In the genomic region with DNA sequence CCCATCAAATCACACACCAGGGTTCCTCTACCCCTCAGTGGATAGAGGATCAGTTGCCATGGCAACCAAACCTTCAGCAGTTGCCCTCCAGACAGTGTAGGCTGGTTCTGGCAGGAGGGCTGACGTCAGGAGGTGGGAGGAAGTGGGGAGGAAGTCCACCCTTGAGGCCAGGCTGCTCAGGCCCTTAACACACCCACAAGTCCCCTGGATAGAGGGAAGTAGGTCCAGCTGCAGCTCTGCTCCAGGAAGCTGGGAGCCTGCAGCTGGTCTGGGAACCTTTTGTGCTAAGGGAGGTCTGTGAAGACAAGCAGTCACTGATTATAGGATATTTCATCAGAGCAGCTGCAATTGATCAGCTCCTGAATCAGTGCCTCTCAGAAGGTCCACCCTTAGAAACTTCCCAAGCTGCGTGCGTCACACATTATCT, we compare ENCODE assay signal across 11 cellular contexts.
DNase-seq lines count a peak whose midpoint lies in the region; ATAC-seq, FAIRE-seq and TF ChIP-seq lines count a peak whose summit lies in the region.
"Had no signal": no experiment of that assay in that cellular context is flagged by ENCODE, and none has a peak within 500 bp of the region (broad histone marks: within the 10 kb centered on the region; RNA-seq: fewer than 3 reads in every experiment).

No MANE protein-coding gene starts in this region.

- intact Hi-C loops in endothelial cell of umbilical vein (cut with micrococcal nuclease): loop anchor here (1.0 to 10.0 kb wide), 11 partner anchors 35 to 693 kb away; a partner anchor contains a TSS

- H3K27ac Mint-ChIP-seq in naive thymus-derived CD8-positive, alpha-beta T cell: no peak overlapping the region
- no peak overlapping the region for H3K27ac Mint-ChIP-seq in activated T-cell treated with anti-CD3 and anti-CD28 coated beads, Interleukin-2, amount 50 U/mL, for 72 hours
- H3K27ac Mint-ChIP-seq: activated naive CD8-positive, alpha-beta T cell treated with anti-CD3 and anti-CD28 coated beads, Interleukin-2, amount 10 ng/mL, durations not matched to agents 7 days and 5 days; IgD-negative memory B cell had no signal

- no peaks in the 10 kb centered on the region for H3K36me3 Mint-ChIP-seq in naive thymus-derived CD8-positive, alpha-beta T cell
- H3K36me3 Mint-ChIP-seq in activated T-cell treated with anti-CD3 and anti-CD28 coated beads, Interleukin-2, amount 50 U/mL, for 72 hours (ENCODE audit: insufficient read depth in 2 of 2): no peaks in the 10 kb centered on the region
- H3K36me3 Mint-ChIP-seq: activated naive CD8-positive, alpha-beta T cell treated with anti-CD3 and anti-CD28 coated beads, Interleukin-2, amount 10 ng/mL, durations not matched to agents 7 days and 5 days; IgD-negative memory B cell had no signal

- no peaks in the 10 kb centered on the region for H3K9me3 ChIP-seq in BE2C
- H3K9me3 ChIP-seq in endothelial cell of umbilical vein (replicated peaks; ENCODE audit: control insufficient read depth, insufficient read depth, low read length): no peaks in the 10 kb centered on the region
- no peaks in the 10 kb centered on the region for H3K9me3 ChIP-seq in muscle layer of duodenum (ENCODE audit: control insufficient read depth in 1 of 2, low read length in 2 of 2)

- no peak for ATAC-seq in left lobe of liver
- no peak for ATAC-seq in naive thymus-derived CD8-positive, alpha-beta T cell
- ATAC-seq in activated T-cell treated with anti-CD3 and anti-CD28 coated beads, Interleukin-2, amount 50 U/mL, for 72 hours (replicated peaks in 1 of 2): no peak

- FAIRE-seq in endothelial cell of umbilical vein (lab: Jason Lieb, UNC): no peak

- CTCF ChIA-PET in endothelial cell of umbilical vein (lab: Charles Lee): interaction anchor here (0.9 to 9.3 kb wide), 39 partner anchors 10 to 693 kb away, joined by 3 to 338 read pairs (median 7); a partner anchor contains a TSS

- no peak for TF ChIP-seq POLR2A in endothelial cell of umbilical vein (IDR thresholded peaks at IDR 0.05; ENCODE audit: low read depth, low read length)

- DNase-seq in BE2C (peak; percentile 59), HS-5 (ENCODE audit: low read depth) (peak; percentile 93), endothelial cell of umbilical vein (ENCODE audit: low read depth, low spot score) (peak; percentile 16), left lobe of liver (ENCODE audit: low spot score) (no peak), putamen (ENCODE audit: low spot score) (no peak)
- no peak for DNase-seq in naive thymus-derived CD8-positive, alpha-beta T cell
- DNase-seq in activated T-cell treated with anti-CD3 and anti-CD28 coated beads, Interleukin-2, amount 50 U/mL, for 72 hours: no peak
- DNase-seq: activated naive CD8-positive, alpha-beta T cell treated with anti-CD3 and anti-CD28 coated beads, Interleukin-2, amount 10 ng/mL, durations not matched to agents 7 days and 5 days had no signal

- H3K27ac ChIP-seq in endothelial cell of umbilical vein (ENCODE audit: insufficient read depth, low read depth, low read length) (no peak overlapping the region), muscle layer of duodenum (ENCODE audit: low read length) (peak overlapping the region; percentile 5)

- peaks cover 0 to 1% (median 0%) of the 10 kb centered on the region in 4 donors for H3K4me1 Mint-ChIP-seq in naive thymus-derived CD8-positive, alpha-beta T cell
- H3K4me1 Mint-ChIP-seq in activated T-cell treated with anti-CD3 and anti-CD28 coated beads, Interleukin-2, amount 50 U/mL, for 72 hours (ENCODE audit: low read depth): no peaks in the 10 kb centered on the region
- H3K4me1 Mint-ChIP-seq: IgD-negative memory B cell had no signal

- H3K27me3 Mint-ChIP-seq in naive thymus-derived CD8-positive, alpha-beta T cell: peaks cover 24 to 66% (median 38%) of the 10 kb centered on the region in 5 donors
- peaks cover 30% of the 10 kb centered on the region for H3K27me3 Mint-ChIP-seq in activated T-cell treated with anti-CD3 and anti-CD28 coated beads, Interleukin-2, amount 50 U/mL, for 72 hours (ENCODE audit: low read depth)

- TF ChIP-seq CTCF in BE2C (IDR thresholded peaks at IDR 0.05; ENCODE audit: low read depth, low read length) (no peak), endothelial cell of umbilical vein (IDR thresholded peaks at IDR 0.05; ENCODE audit: extremely low read depth in 1 of 2, insufficient read depth in 1 of 2, low read depth in 1 of 2, low read length in 2 of 2) (no peak)

- H4K20me1 ChIP-seq in endothelial cell of umbilical vein (replicated peaks; ENCODE audit: control insufficient read depth, extremely low read depth, insufficient read depth, low read length): no peaks in the 10 kb centered on the region

- H3K36me3 ChIP-seq in BE2C: no peaks in the 10 kb centered on the region
- H3K36me3 ChIP-seq in endothelial cell of umbilical vein (ENCODE audit: control insufficient read depth in 2 of 2, extremely low read depth in 1 of 2, insufficient read depth in 2 of 2, low read length in 2 of 2): no peaks in the 10 kb centered on the region
- no peaks in the 10 kb centered on the region for H3K36me3 ChIP-seq in muscle layer of duodenum (ENCODE audit: control insufficient read depth in 1 of 2, insufficient read depth in 2 of 2, low read length in 2 of 2)

- H3K4me3 Mint-ChIP-seq in naive thymus-derived CD8-positive, alpha-beta T cell: no peak overlapping the region
- H3K4me3 Mint-ChIP-seq in activated T-cell treated with anti-CD3 and anti-CD28 coated beads, Interleukin-2, amount 50 U/mL, for 72 hours: no peak overlapping the region
- H3K4me3 Mint-ChIP-seq: activated naive CD8-positive, alpha-beta T cell treated with anti-CD3 and anti-CD28 coated beads, Interleukin-2, amount 10 ng/mL, durations not matched to agents 7 days and 5 days; IgD-negative memory B cell had no signal

- no peak overlapping the region for H3K4me2 ChIP-seq in endothelial cell of umbilical vein (ENCODE audit: insufficient read depth, low read length)

- H3K9me1 ChIP-seq in endothelial cell of umbilical vein (replicated peaks; ENCODE audit: control insufficient read depth, extremely low read depth, insufficient read depth, low read length): no peaks in the 10 kb centered on the region

- H3K79me2 ChIP-seq in endothelial cell of umbilical vein (ENCODE audit: control insufficient read depth, insufficient read depth, low read length): no peaks in the 10 kb centered on the region

- H2AFZ ChIP-seq in endothelial cell of umbilical vein (ENCODE audit: low read depth, low read length): no peak overlapping the region

- no peak overlapping the region for H3K9ac ChIP-seq in endothelial cell of umbilical vein (replicated peaks; ENCODE audit: extremely low read depth, insufficient read depth, low read length)

- POLR2A ChIA-PET in endothelial cell of umbilical vein (lab: Charles Lee): interaction anchor here (1.3 kb wide), 1 partner anchor 98 kb away, joined by 5 read pairs; no protein-coding TSS in a partner anchor
- POLR2A ChIA-PET in naive thymus-derived CD8-positive, alpha-beta T cell (lab: Charles Lee): no interaction called here

- dilution Hi-C loops in endothelial cell of umbilical vein (cut with MboI; ENCODE audit: extremely low pct_ligation_motif_present, low sequenced_read_pairs): no loop called here

- H3K4me1 ChIP-seq in BE2C: peaks cover 17% of the 10 kb centered on the region
- H3K4me1 ChIP-seq in endothelial cell of umbilical vein (ENCODE audit: control insufficient read depth, extremely low read depth, insufficient read depth, low read length): peaks cover 5% of the 10 kb centered on the region
- peaks cover 0 to 6% of the 10 kb centered on the region in 2 donors for H3K4me1 ChIP-seq in muscle layer of duodenum (ENCODE audit: control insufficient read depth in 1 of 2, insufficient read depth in 2 of 2, low read length in 2 of 2)

- BruUV-seq in endothelial cell of umbilical vein (replicated peaks; lab: Mats Ljungman, UMichigan): no TSS peak

- H3K27me3 ChIP-seq in BE2C: no peaks in the 10 kb centered on the region
- H3K27me3 ChIP-seq in endothelial cell of umbilical vein (ENCODE audit: control insufficient read depth in 2 of 2, insufficient read depth in 2 of 2, low read length in 2 of 2): no peaks in the 10 kb centered on the region
- no peaks in the 10 kb centered on the region for H3K27me3 ChIP-seq in muscle layer of duodenum (ENCODE audit: low read depth, low read length)

- H3K9me3 Mint-ChIP-seq in naive thymus-derived CD8-positive, alpha-beta T cell: no peaks in the 10 kb centered on the region
- no peaks in the 10 kb centered on the region for H3K9me3 Mint-ChIP-seq in activated T-cell treated with anti-CD3 and anti-CD28 coated beads, Interleukin-2, amount 50 U/mL, for 72 hours
- H3K9me3 Mint-ChIP-seq: activated naive CD8-positive, alpha-beta T cell treated with anti-CD3 and anti-CD28 coated beads, Interleukin-2, amount 10 ng/mL, durations not matched to agents 7 days and 5 days; IgD-negative memory B cell had no signal

- H3K4me3 ChIP-seq in BE2C (ENCODE audit: low read depth, low read length) (no peak overlapping the region), endothelial cell of umbilical vein (replicated peaks in 1 of 3; ENCODE audit: insufficient read depth in 1 of 3, low read depth in 1 of 3, low read length in 3 of 3) (no peak overlapping the region), muscle layer of duodenum (ENCODE audit: low read depth in 1 of 2, low read length in 2 of 2) (no peak overlapping the region)
- H3K4me3 ChIP-seq: skin epidermis had no signal

TF ChIP-seq in endothelial cell of umbilical vein, 7 proteins besides CTCF, POLR2A, EP300 and RAD21:
- TF ChIP-seq MYC (IDR thresholded peaks at IDR 0.05; ENCODE audit: low read depth, low read length) (no peak), POLR2AphosphoS5 (IDR thresholded peaks at IDR 0.05; ENCODE audit: insufficient read depth, low read depth, low read length) (no peak), GATA2 (IDR thresholded peaks at IDR 0.05; ENCODE audit: insufficient read depth, insufficient read length, low read depth, low read length) (no peak), EZH2 (IDR thresholded peaks at IDR 0.05; ENCODE audit: borderline replicate concordance, low read depth, low read length, severe bottlenecking) (no peak), FOS (IDR thresholded peaks at IDR 0.05; ENCODE audit: borderline replicate concordance, insufficient read depth, low read length) (no peak), JUN (IDR thresholded peaks at IDR 0.05; ENCODE audit: borderline replicate concordance, insufficient read depth, insufficient read length, low read depth) (no peak)
- TF ChIP-seq, protein P1, sequence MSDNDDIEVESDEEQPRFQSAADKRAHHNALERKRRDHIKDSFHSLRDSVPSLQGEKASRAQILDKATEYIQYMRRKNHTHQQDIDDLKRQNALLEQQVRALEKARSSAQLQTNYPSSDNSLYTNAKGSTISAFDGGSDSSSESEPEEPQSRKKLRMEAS (IDR thresholded peaks at IDR 0.05; ENCODE audit: insufficient read depth, insufficient read length): no peak

Comparison
In these comparisons a context has a peak if more than half of its experiments do, and no peak if none do; other contexts are left out.
1. DNase-seq: peak in BE2C (single experiment), HS-5 (single experiment) and endothelial cell of umbilical vein (single experiment); none in left lobe of liver (single experiment), naive thymus-derived CD8-positive, alpha-beta T cell (0 of 10), activated T-cell treated with anti-CD3 and anti-CD28 coated beads, Interleukin-2, amount 50 U/mL, for 72 hours (0 of 2) and putamen (single experiment).